ENCODE assay signal across 10 cellular contexts in the genomic region with DNA sequence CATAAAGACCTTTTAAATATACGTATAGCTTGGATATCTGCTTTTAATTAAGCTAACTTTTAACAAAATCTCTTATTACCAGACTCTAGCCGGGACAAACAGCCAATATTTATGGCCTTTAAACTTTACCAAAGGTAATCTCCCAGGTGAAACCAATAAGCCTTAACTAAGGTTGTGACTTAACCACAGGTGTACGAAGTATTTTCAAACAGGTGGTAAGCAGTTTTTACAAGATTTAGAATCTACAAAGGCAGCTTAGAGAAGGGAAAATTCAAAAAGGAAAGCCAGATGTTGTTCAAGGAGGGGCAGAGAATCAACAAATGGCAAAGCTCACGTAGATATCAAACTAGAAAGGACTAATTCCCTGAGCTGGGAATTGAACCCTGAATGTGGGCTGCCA. TPM values are rescaled to one million over a fixed set of nuclear protein-coding genes. Genes with fewer than 3 reads are reported as not detected.
"Had no signal": no experiment of that assay in that cellular context is flagged by ENCODE, and none has a peak within 500 bp of the region (broad histone marks: within the 10 kb centered on the region; RNA-seq: fewer than 3 reads in every experiment).

No MANE protein-coding gene starts in this region.

- H3K27ac Mint-ChIP-seq: H9, HFFc6, IgD-negative memory B cell had no signal

- H3K4me1 Mint-ChIP-seq: IgD-negative memory B cell had no signal

- H3K9ac ChIP-seq: GM23248 had no signal

- FAIRE-seq: H54, HepG2 had no signal

- ATAC-seq: HepG2 had no signal

- H3K4me3 Mint-ChIP-seq: H9, HFFc6, IgD-negative memory B cell had no signal

- H3K36me3 Mint-ChIP-seq: IgD-negative memory B cell had no signal

- H3K27ac ChIP-seq: GM23248, HL-60 had no signal

- H2AFZ ChIP-seq: GM23248 had no signal

- H3K9me3 Mint-ChIP-seq: H9, HFFc6, IgD-negative memory B cell had no signal

- DNase-seq: GM23248, GOT3, H9, HCEC 1CT, HFFc6 had no signal

- H3K4me3 ChIP-seq: GM23248 had no signal

RNA-seq across cellular contexts. Expression of gene WFDC2, which starts 15.8 kb away (rescaled TPM):
- total RNA-seq: GM23248, HepG2, HT1080 had no signal
- polyA plus RNA-seq: GM23248 had no signal

RNA-seq across cellular contexts. Expression of gene SPINT3, which starts 30.0 kb away (rescaled TPM):
- total RNA-seq: GM23248, H9, HepG2, HFFc6, HT1080 had no signal
- polyA plus RNA-seq: GM23248, HepG2, IgD-negative memory B cell had no signal

RNA-seq across cellular contexts. Expression of gene WFDC6, which starts 53.9 kb away (rescaled TPM):
- total RNA-seq: GM23248, H9, HepG2, HFFc6, HT1080 had no signal
- polyA plus RNA-seq: GM23248, HepG2, IgD-negative memory B cell had no signal
